17 cellular contexts compared by ENCODE assay signal in genomic region chr22:42156121-42156520, GRCh38. TPM values are rescaled to one million over a fixed set of nuclear protein-coding genes. Genes with fewer than 3 reads are reported as not detected.
DNase-seq lines count a peak whose midpoint lies in the region; ATAC-seq lines count a peak whose summit lies in the region.
"Had no signal": no experiment of that assay in that cellular context is flagged by ENCODE, and none has a peak within 500 bp of the region (broad histone marks: within the 10 kb centered on the region; RNA-seq: fewer than 3 reads in every experiment).

No MANE protein-coding gene starts in this region.

- H3K27ac ChIP-seq in CD4-positive, CD25-positive, alpha-beta regulatory T cell (ENCODE audit: insufficient read depth, low read length, poor library complexity, severe bottlenecking), result no peak overlapping the region
- H3K27ac ChIP-seq in epithelial cell of prostate, result peak overlapping the region; percentile 57
- H3K27ac ChIP-seq: SJCRH30 had no signal

- no peak for ATAC-seq in CD4-positive, CD25-positive, alpha-beta regulatory T cell (ENCODE audit: low read depth in 2 of 2)
- no peak for ATAC-seq in GM18502 (IDR thresholded peaks at IDR 0.05; ENCODE audit: poor library complexity, unreplicated experiment)
- no peak for ATAC-seq in GM19463 (IDR thresholded peaks at IDR 0.05; ENCODE audit: unreplicated experiment)

- no peaks in the 10 kb centered on the region for H3K27me3 ChIP-seq in CD4-positive, CD25-positive, alpha-beta regulatory T cell (ENCODE audit: control insufficient read depth, insufficient read depth, low read length)
- H3K27me3 ChIP-seq: SJCRH30 had no signal

- H3K9me3 Mint-ChIP-seq in CD4-positive, CD25-positive, alpha-beta regulatory T cell, result no peaks in the 10 kb centered on the region

- no peak overlapping the region for H3K4me3 Mint-ChIP-seq in CD4-positive, CD25-positive, alpha-beta regulatory T cell

- H3K36me3 ChIP-seq in CD4-positive, CD25-positive, alpha-beta regulatory T cell (ENCODE audit: control insufficient read depth, insufficient read depth, low read length), result peaks cover 29% of the 10 kb centered on the region
- H3K36me3 ChIP-seq: SJCRH30 had no signal

- H3K4me3 ChIP-seq in CD4-positive, CD25-positive, alpha-beta regulatory T cell (ENCODE audit: low read depth, low read length), result no peak overlapping the region
- H3K4me3 ChIP-seq: SJCRH30 had no signal

- H3K9me3 ChIP-seq in CD4-positive, CD25-positive, alpha-beta regulatory T cell (ENCODE audit: control insufficient read depth in 2 of 2, low read length in 2 of 2), result no peaks in the 10 kb centered on the region
- H3K9me3 ChIP-seq: Caco-2, SJCRH30 had no signal

- H3K4me1 Mint-ChIP-seq in CD4-positive, CD25-positive, alpha-beta regulatory T cell, result peaks cover 0 to 4% (median 0%) of the 10 kb centered on the region in 4 donors

- DNase-seq in CD4-positive, CD25-positive, alpha-beta regulatory T cell, result no peak
- DNase-seq in HPDE6-E6E7 (ENCODE audit: extremely low spot score), result peak; percentile 94
- DNase-seq in epithelial cell of prostate (ENCODE audit: low read depth, low spot score), result peak; percentile 26
- peak; percentile 11 for DNase-seq in myocyte (ENCODE audit: low read depth)
- no peak for DNase-seq in stimulated activated CD4-positive, alpha-beta T cell treated with anti-CD3 and anti-CD28 coated beads, Interleukin-12 subunit alpha, Interleukin-12 subunit beta, amount 100 ng/mL, for 4 hours
- DNase-seq: ACHN, Caco-2, H7, IMR-90, NCI-H1930, NCI-H2171, NCI-H446, OCI-M1, SJCRH30 had no signal

- H3K27ac Mint-ChIP-seq in CD4-positive, CD25-positive, alpha-beta regulatory T cell, result peak overlapping the region in 2 of 3 donors; percentile 7 to 20

- H3K27me3 Mint-ChIP-seq in CD4-positive, CD25-positive, alpha-beta regulatory T cell, result no peaks in the 10 kb centered on the region

- no peaks in the 10 kb centered on the region for H3K4me1 ChIP-seq in CD4-positive, CD25-positive, alpha-beta regulatory T cell (ENCODE audit: control insufficient read depth, insufficient read depth, low read length, poor library complexity, severe bottlenecking)
- H3K4me1 ChIP-seq: Caco-2, SJCRH30 had no signal

- peaks cover 35% of the 10 kb centered on the region for H3K36me3 Mint-ChIP-seq in CD4-positive, CD25-positive, alpha-beta regulatory T cell

RNA-seq across cellular contexts. Expression of gene CYP2D6, which starts 25.5 kb away (rescaled TPM):
- 9.0 TPM for total RNA-seq in CD4-positive, CD25-positive, alpha-beta regulatory T cell
- polyA plus RNA-seq in CD4-positive, CD25-positive, alpha-beta regulatory T cell, result under 1 TPM in 2 of 4 donors, not detected in 2; 0.17 to 0.26 TPM
- total RNA-seq in myocyte, result not detected in 2 replicates
- 0.64 TPM for polyA plus RNA-seq in myocyte (2012)
- total RNA-seq: RPMI7951 had no signal

Comparison
In these comparisons a context has a peak if more than half of its experiments do, and no peak if none do; other contexts are left out.
1. DNase-seq: peak in HPDE6-E6E7 (single experiment), epithelial cell of prostate (single experiment) and myocyte (single experiment); none in CD4-positive, CD25-positive, alpha-beta regulatory T cell (0 of 3) and stimulated activated CD4-positive, alpha-beta T cell treated with anti-CD3 and anti-CD28 coated beads, Interleukin-12 subunit alpha, Interleukin-12 subunit beta, amount 100 ng/mL, for 4 hours (single experiment).